18 cellular contexts compared by ENCODE assay signal in the genomic region with DNA sequence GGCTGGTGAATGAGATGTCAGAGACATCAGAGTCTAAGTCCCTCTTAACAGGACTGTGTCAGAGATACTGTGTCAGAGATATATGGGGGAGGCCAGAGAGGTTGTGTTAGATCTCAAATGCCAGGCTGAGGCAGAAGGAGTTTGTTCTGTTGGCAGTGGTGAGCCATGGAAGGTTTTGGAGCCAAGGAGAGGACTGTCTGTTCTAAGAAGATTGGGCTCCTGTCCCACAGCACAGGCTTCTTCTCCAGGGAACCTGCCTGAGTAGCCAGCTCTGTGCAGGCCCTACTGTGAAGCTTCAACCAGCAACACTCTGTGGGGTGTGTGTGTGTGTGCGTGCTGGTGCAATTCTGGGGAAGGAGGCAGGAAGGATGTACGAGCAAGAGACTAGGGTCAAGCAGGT. TPM values are rescaled to one million over a fixed set of nuclear protein-coding genes. Genes with fewer than 3 reads are reported as not detected.
"Had no signal": no experiment of that assay in that cellular context is flagged by ENCODE, and none has a peak within 500 bp of the region (broad histone marks: within the 10 kb centered on the region; RNA-seq: fewer than 3 reads in every experiment).

No MANE protein-coding gene starts in this region.

- ATAC-seq: activated CD8-positive, alpha-beta T cell treated with anti-CD3 and anti-CD28 coated beads, Interleukin-2, amount 10 ng/mL, durations not matched to agents 7 days and 5 days; activated naive CD4-positive, alpha-beta T cell treated with anti-CD3 and anti-CD28 coated beads, Interleukin-2, amount 50 U/mL, for 72 hours; heart left ventricle; mucosa of descending colon; natural killer cell had no signal

- H3K36me3 ChIP-seq: brain microvascular endothelial cell, esophagus squamous epithelium, heart left ventricle had no signal

- H3K36me3 Mint-ChIP-seq: activated naive CD4-positive, alpha-beta T cell treated with anti-CD3 and anti-CD28 coated beads, Interleukin-2, amount 50 U/mL, for 72 hours; natural killer cell had no signal

- H3K27ac ChIP-seq: brain microvascular endothelial cell, esophagus squamous epithelium, heart left ventricle had no signal

- H3K4me3 Mint-ChIP-seq: activated CD8-positive, alpha-beta T cell treated with anti-CD3 and anti-CD28 coated beads, Interleukin-2, amount 10 ng/mL, durations not matched to agents 7 days and 5 days; natural killer cell; stimulated activated naive CD8-positive, alpha-beta T cell treated with anti-CD3 and anti-CD28 coated beads, Interleukin-15, Interleukin-2, amounts not matched to agents 100 ng/mL and 50 ng/mL, for 24 hours had no signal

- H3K9me3 Mint-ChIP-seq: activated naive CD4-positive, alpha-beta T cell treated with anti-CD3 and anti-CD28 coated beads, Interleukin-2, amount 50 U/mL, for 72 hours; activated T-helper 2 cell treated with anti-CD3 and anti-CD28 coated beads, Interferon-gamma antibody, Interleukin-2, Interleukin-4, amounts not matched to agents 10 μg/mL and 5 μg/mL and 100 μg/mL, durations not matched to agents 14 hours and 24 hours and 36 hours; natural killer cell; stimulated activated naive CD8-positive, alpha-beta T cell treated with anti-CD3 and anti-CD28 coated beads, Interleukin-15, Interleukin-2, amounts not matched to agents 100 ng/mL and 50 ng/mL, for 24 hours had no signal

- H3K27me3 Mint-ChIP-seq: stimulated activated naive CD8-positive, alpha-beta T cell treated with anti-CD3 and anti-CD28 coated beads, Interleukin-15, Interleukin-2, amounts not matched to agents 100 ng/mL and 50 ng/mL, for 24 hours had no signal

- H3K9me3 ChIP-seq: esophagus squamous epithelium, heart left ventricle, mucosa of descending colon had no signal

- H3K4me1 Mint-ChIP-seq: natural killer cell had no signal

- H3K27me3 ChIP-seq: esophagus squamous epithelium, heart left ventricle had no signal

- DNase-seq: activated CD4-positive, alpha-beta T cell treated with anti-CD3 and anti-CD28 coated beads for 4 hours; activated CD8-positive, alpha-beta T cell treated with anti-CD3 and anti-CD28 coated beads, Interleukin-2, amount 10 ng/mL, durations not matched to agents 7 days and 5 days; amniotic stem cell; brain microvascular endothelial cell; esophagus squamous epithelium; foreskin fibroblast; heart left ventricle; mucosa of descending colon; natural killer cell; stimulated activated CD4-positive, alpha-beta T cell treated with anti-CD3 and anti-CD28 coated beads, Interleukin-4, amount 100 ng/mL, for 1 hour; stimulated activated CD8-positive, alpha-beta memory T cell treated with anti-CD3 and anti-CD28 coated beads, Interleukin-4, amount 100 ng/mL, for 48 hours; T-helper 1 cell had no signal

- H3K27ac Mint-ChIP-seq: activated CD8-positive, alpha-beta T cell treated with anti-CD3 and anti-CD28 coated beads, Interleukin-2, amount 10 ng/mL, durations not matched to agents 7 days and 5 days; activated naive CD4-positive, alpha-beta T cell treated with anti-CD3 and anti-CD28 coated beads, Interleukin-2, amount 50 U/mL, for 72 hours; activated T-helper 2 cell treated with anti-CD3 and anti-CD28 coated beads, Interferon-gamma antibody, Interleukin-2, Interleukin-4, amounts not matched to agents 10 μg/mL and 5 μg/mL and 100 μg/mL, durations not matched to agents 14 hours and 24 hours and 36 hours; natural killer cell; stimulated activated naive CD8-positive, alpha-beta T cell treated with anti-CD3 and anti-CD28 coated beads, Interleukin-15, Interleukin-2, amounts not matched to agents 100 ng/mL and 50 ng/mL, for 24 hours had no signal

- H3K4me3 ChIP-seq: esophagus squamous epithelium, heart left ventricle, mucosa of descending colon had no signal

RNA-seq across cellular contexts. Expression of a gene that starts 12.8 kb away (rescaled TPM):
- total RNA-seq: activated CD8-positive, alpha-beta T cell treated with anti-CD3 and anti-CD28 coated beads, Interleukin-2, amount 10 ng/mL, durations not matched to agents 7 days and 5 days; activated T-helper 2 cell treated with anti-CD3 and anti-CD28 coated beads, Interferon-gamma antibody, Interleukin-2, Interleukin-4, amounts not matched to agents 10 μg/mL and 5 μg/mL and 100 μg/mL, durations not matched to agents 14 hours and 24 hours and 36 hours; lung microvascular endothelial cell had no signal

RNA-seq across cellular contexts. Expression of a gene that starts 51.4 kb away (rescaled TPM):
- total RNA-seq: activated CD8-positive, alpha-beta T cell treated with anti-CD3 and anti-CD28 coated beads, Interleukin-2, amount 10 ng/mL, durations not matched to agents 7 days and 5 days; activated T-helper 2 cell treated with anti-CD3 and anti-CD28 coated beads, Interferon-gamma antibody, Interleukin-2, Interleukin-4, amounts not matched to agents 10 μg/mL and 5 μg/mL and 100 μg/mL, durations not matched to agents 14 hours and 24 hours and 36 hours; esophagus squamous epithelium; lung microvascular endothelial cell; mucosa of descending colon; natural killer cell; osteocyte; urinary bladder had no signal
